Comparison of ENCODE assay signal across 1 cellular context in the genomic region with DNA sequence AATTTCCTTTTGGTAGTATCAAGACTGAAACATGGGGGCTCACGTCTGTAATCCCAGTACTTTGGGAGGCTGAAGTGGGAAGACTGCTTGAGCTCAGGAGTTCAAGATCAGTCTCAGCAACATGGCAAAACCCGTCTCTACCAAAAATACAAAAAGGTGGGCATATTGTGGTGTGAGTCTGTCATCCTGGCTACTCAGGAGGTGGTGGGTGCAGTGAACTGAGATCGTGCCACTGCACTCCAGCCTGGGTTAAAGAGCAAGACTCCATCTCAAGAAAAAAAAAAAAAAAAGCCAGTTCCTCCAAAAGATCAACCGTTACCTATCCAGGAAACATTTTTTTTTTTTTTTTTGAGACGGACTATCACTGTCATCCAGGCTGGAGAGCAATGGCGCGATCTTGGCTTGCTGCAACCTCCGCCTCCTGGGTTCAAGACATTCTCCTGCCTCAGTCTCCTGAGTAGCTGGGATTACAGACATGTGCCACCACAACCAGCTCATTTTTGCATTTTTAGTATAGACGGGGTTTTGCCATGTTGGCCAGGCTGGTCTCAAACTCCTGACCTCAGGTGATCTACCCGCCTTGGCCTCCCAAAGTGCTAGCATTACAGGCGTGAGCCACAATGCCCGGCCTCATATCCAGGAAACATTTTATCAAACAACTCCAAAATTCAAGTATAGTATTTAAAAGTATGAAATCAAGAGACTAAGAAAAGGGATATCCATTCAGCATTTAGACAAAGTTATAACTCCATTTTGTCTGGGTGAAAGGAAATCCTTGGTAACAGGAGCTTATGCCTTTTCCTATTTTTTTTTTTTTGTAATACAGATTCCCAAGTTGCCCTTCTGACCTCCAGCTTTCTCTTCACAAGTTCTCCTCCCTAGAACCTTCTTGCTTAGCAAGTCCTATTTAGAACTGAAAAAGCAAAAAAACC.
TF ChIP-seq lines count a peak whose summit lies in the region.

No MANE protein-coding gene starts in this region.

TF ChIP-seq in HEK293, 187 proteins besides CTCF, POLR2A, EP300 and RAD21:
- TF ChIP-seq ZBTB20 (tag by site-specific recombination; IDR thresholded peaks at IDR 0.05), result peak; percentile 56
- TF ChIP-seq, protein P1, sequence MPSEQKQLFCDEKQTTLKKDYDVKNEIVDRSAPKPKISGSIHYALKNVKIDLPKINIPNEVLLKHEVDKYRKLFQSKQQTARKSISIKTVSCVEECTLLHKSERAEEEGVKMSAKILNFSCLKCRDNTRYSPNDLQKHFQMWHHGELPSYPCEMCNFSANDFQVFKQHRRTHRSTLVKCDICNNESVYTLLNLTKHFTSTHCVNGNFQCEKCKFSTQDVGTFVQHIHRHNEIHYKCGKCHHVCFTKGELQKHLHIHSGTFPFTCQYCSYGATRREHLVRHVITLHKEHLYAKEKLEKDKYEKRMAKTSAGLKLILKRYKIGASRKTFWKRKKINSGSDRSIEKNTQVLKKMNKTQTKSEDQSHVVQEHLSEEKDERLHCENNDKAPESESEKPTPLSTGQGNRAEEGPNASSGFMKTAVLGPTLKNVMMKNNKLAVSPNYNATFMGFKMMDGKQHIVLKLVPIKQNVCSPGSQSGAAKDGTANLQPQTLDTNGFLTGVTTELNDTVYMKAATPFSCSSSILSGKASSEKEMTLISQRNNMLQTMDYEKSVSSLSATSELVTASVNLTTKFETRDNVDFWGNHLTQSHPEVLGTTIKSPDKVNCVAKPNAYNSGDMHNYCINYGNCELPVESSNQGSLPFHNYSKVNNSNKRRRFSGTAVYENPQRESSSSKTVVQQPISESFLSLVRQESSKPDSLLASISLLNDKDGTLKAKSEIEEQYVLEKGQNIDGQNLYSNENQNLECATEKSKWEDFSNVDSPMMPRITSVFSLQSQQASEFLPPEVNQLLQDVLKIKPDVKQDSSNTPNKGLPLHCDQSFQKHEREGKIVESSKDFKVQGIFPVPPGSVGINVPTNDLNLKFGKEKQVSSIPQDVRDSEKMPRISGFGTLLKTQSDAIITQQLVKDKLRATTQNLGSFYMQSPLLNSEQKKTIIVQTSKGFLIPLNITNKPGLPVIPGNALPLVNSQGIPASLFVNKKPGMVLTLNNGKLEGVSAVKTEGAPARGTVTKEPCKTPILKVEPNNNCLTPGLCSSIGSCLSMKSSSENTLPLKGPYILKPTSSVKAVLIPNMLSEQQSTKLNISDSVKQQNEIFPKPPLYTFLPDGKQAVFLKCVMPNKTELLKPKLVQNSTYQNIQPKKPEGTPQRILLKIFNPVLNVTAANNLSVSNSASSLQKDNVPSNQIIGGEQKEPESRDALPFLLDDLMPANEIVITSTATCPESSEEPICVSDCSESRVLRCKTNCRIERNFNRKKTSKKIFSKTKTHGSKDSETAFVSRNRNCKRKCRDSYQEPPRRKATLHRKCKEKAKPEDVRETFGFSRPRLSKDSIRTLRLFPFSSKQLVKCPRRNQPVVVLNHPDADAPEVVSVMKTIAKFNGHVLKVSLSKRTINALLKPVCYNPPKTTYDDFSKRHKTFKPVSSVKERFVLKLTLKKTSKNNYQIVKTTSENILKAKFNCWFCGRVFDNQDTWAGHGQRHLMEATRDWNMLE (tag by site-specific recombination; conservative IDR thresholded peaks at IDR 0.05; ENCODE audit: low read depth), result no peak
- TF ChIP-seq ZNF664 (tag by site-specific recombination; IDR thresholded peaks at IDR 0.05), result no peak
- TF ChIP-seq ZNF792 (tag by site-specific recombination; IDR thresholded peaks at IDR 0.05), result no peak
- no peak for TF ChIP-seq ZNF501 (tag by site-specific recombination; IDR thresholded peaks at IDR 0.05)
- no peak for TF ChIP-seq ZNF585B (tag by site-specific recombination; IDR thresholded peaks at IDR 0.05)
- TF ChIP-seq ZNF621 (tag by site-specific recombination; IDR thresholded peaks at IDR 0.05), result no peak
- TF ChIP-seq, protein P2, sequence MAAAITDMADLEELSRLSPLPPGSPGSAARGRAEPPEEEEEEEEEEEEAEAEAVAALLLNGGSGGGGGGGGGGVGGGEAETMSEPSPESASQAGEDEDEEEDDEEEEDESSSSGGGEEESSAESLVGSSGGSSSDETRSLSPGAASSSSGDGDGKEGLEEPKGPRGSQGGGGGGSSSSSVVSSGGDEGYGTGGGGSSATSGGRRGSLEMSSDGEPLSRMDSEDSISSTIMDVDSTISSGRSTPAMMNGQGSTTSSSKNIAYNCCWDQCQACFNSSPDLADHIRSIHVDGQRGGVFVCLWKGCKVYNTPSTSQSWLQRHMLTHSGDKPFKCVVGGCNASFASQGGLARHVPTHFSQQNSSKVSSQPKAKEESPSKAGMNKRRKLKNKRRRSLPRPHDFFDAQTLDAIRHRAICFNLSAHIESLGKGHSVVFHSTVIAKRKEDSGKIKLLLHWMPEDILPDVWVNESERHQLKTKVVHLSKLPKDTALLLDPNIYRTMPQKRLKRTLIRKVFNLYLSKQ (tag by site-specific recombination; IDR thresholded peaks at IDR 0.05; ENCODE audit: borderline replicate concordance), result no peak
